Comparison of ENCODE assay signal across 7 cellular contexts in the genomic region with DNA sequence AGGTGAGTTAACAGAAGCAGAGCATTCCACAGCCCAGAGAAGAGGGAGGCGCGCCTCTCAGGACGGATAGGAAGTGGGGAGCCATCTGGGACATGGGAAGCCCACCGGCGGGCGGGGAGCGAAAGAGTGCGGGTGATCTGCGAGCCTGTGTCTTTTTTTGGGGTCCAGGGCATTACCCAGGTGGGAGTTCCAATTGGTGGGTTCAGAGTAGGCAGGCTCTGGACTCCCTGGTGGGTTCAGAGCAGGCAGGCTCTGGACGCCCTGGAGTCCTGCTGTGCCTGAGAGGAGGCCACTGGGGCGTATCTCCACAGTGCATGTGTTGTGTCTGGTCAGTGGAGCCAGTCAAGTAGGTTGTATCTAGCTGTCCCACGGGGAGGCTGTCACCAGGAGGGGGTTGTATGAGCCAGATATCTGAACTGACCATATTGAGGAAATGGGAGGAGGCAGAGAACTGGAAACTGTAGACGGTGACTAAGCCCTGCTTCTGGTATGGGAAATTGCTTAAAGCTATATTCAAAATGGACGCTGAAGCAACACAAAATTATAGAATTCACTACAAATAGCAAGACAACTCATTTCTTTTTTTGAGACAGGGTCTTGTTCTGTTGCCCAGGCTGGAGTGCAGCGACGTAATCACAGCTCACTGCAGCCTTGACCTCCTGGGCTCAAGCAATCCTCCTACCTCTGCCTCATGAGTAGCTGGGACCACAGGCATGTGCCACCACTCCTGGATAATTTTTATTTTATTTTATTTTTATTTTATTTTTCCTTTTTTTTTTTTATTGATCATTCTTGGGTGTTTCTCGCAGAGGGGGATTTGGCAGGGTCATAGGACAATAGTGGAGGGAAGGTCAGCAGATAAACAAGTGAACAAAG. TPM values are rescaled to one million over a fixed set of nuclear protein-coding genes. Genes with fewer than 3 reads are reported as not detected.
DNase-seq lines count a peak whose midpoint lies in the region; ATAC-seq lines count a peak whose summit lies in the region.

No MANE protein-coding gene starts in this region.

- H3K27ac Mint-ChIP-seq in activated CD4-positive, alpha-beta T cell treated with anti-CD3 and anti-CD28 coated beads, Interleukin-2, amount 10 ng/mL, durations not matched to agents 24 days and 14 days: no peak overlapping the region

- no peaks in the 10 kb centered on the region for H3K27me3 Mint-ChIP-seq in activated CD4-positive, alpha-beta T cell treated with anti-CD3 and anti-CD28 coated beads, Interleukin-2, amount 10 ng/mL, durations not matched to agents 24 days and 14 days

- intact Hi-C loops in activated CD4-positive, alpha-beta T cell treated with anti-CD3 and anti-CD28 coated beads, Interleukin-2, amount 10 ng/mL, durations not matched to agents 24 days and 14 days (cut with micrococcal nuclease): no loop called here

- H3K4me1 Mint-ChIP-seq in activated CD4-positive, alpha-beta T cell treated with anti-CD3 and anti-CD28 coated beads, Interleukin-2, amount 10 ng/mL, durations not matched to agents 24 days and 14 days: peaks cover 10% of the 10 kb centered on the region

- H3K36me3 Mint-ChIP-seq in activated CD4-positive, alpha-beta T cell treated with anti-CD3 and anti-CD28 coated beads, Interleukin-2, amount 10 ng/mL, durations not matched to agents 24 days and 14 days (ENCODE audit: low read depth): peaks cover 4% of the 10 kb centered on the region

- no peak overlapping the region for H3K4me3 Mint-ChIP-seq in activated CD4-positive, alpha-beta T cell treated with anti-CD3 and anti-CD28 coated beads, Interleukin-2, amount 10 ng/mL, durations not matched to agents 24 days and 14 days

- peak; percentile 38 for ATAC-seq in GM19025 (IDR thresholded peaks at IDR 0.05; ENCODE audit: low read depth, unreplicated experiment)
- ATAC-seq in HG02981 (IDR thresholded peaks at IDR 0.05; ENCODE audit: unreplicated experiment): peak; percentile 62

- no peaks in the 10 kb centered on the region for H3K9me3 Mint-ChIP-seq in activated CD4-positive, alpha-beta T cell treated with anti-CD3 and anti-CD28 coated beads, Interleukin-2, amount 10 ng/mL, durations not matched to agents 24 days and 14 days

- DNase-seq in SIG-M5 treated with dmso at 0.1 percent for 504 hours (lab: John Stamatoyannopoulos, UW; ENCODE audit: unreplicated experiment) (peak; percentile 83), left kidney (ENCODE audit: low read depth, low spot score) (peak; percentile 31), NK-92 (lab: John Stamatoyannopoulos, UW; ENCODE audit: unreplicated experiment) (no peak)
- DNase-seq in stimulated activated CD4-positive, alpha-beta T cell treated with anti-CD3 and anti-CD28 coated beads, Interleukin-4, amount 100 ng/mL, for 1 hour: no peak
- DNase-seq in activated CD4-positive, alpha-beta T cell treated with anti-CD3 and anti-CD28 coated beads, Interleukin-2, amount 10 ng/mL, durations not matched to agents 24 days and 14 days: no peak

RNA-seq across cellular contexts. Expression of gene CHST2, which starts 34.5 kb away (rescaled TPM):
- 6.1 and 6.4 TPM in 2 replicates for total RNA-seq in activated CD4-positive, alpha-beta T cell treated with anti-CD3 and anti-CD28 coated beads, Interleukin-2, amount 10 ng/mL, durations not matched to agents 24 days and 14 days

Comparison
In these comparisons a context has a peak if more than half of its experiments do, and no peak if none do; other contexts are left out.
1. DNase-seq: peak in SIG-M5 treated with dmso at 0.1 percent for 504 hours (single experiment) and left kidney (single experiment); none in NK-92 (single experiment), stimulated activated CD4-positive, alpha-beta T cell treated with anti-CD3 and anti-CD28 coated beads, Interleukin-4, amount 100 ng/mL, for 1 hour (single experiment) and activated CD4-positive, alpha-beta T cell treated with anti-CD3 and anti-CD28 coated beads, Interleukin-2, amount 10 ng/mL, durations not matched to agents 24 days and 14 days (single experiment).